8 cellular contexts compared by ENCODE assay signal in genomic region chr1:98051065-98051675, GRCh38.
DNase-seq lines count a peak whose midpoint lies in the region; ATAC-seq and TF ChIP-seq lines count a peak whose summit lies in the region.

No MANE protein-coding gene starts in this region.

- no peaks in the 10 kb centered on the region for H3K27me3 ChIP-seq in Loucy (ENCODE audit: insufficient read depth, low read length, poor library complexity, severe bottlenecking)

- no peak overlapping the region for H3K4me3 ChIP-seq in Loucy (ENCODE audit: low read length, poor library complexity, severe bottlenecking)

- no peak overlapping the region for H2AFZ ChIP-seq in Loucy (ENCODE audit: low read length)

- no peaks in the 10 kb centered on the region for H3F3A ChIP-seq in Loucy (ENCODE audit: low read depth)

- DNase-seq in DMS153 (lab: John Stamatoyannopoulos, UW) (peak; percentile 27), SHP77 (lab: John Stamatoyannopoulos, UW) (peak; percentile 53 to 61), head of caudate nucleus (peak; percentile 45 to 95 (median 86)), putamen (ENCODE audit: low spot score) (peak; percentile 85)
- peak; percentile 82 for DNase-seq in activated naive CD4-positive, alpha-beta T cell treated with anti-CD3 and anti-CD28 coated beads, Interleukin-2, amount 10 ng/mL, durations not matched to agents 7 days and 5 days

- H3K9me3 Mint-ChIP-seq in activated naive CD4-positive, alpha-beta T cell treated with anti-CD3 and anti-CD28 coated beads, Interleukin-2, amount 10 ng/mL, durations not matched to agents 7 days and 5 days, result no peaks in the 10 kb centered on the region

- H3K9ac ChIP-seq in Loucy (ENCODE audit: low read depth, low read length, poor library complexity, severe bottlenecking), result no peak overlapping the region

- CTCF ChIA-PET in activated naive CD4-positive, alpha-beta T cell treated with anti-CD3 and anti-CD28 coated beads, Interleukin-2, amount 10 ng/mL, durations not matched to agents 7 days and 5 days (lab: Charles Lee), result interaction anchor here (1.1 to 2.0 kb wide), 6 partner anchors 8 to 1086 kb away, joined by 3 to 7 read pairs (median 5); no protein-coding TSS in a partner anchor

- peak; percentile 99 for TF ChIP-seq CTCF in Loucy (conservative IDR thresholded peaks at IDR 0.05; ENCODE audit: low read length)

- H3K27ac Mint-ChIP-seq in activated naive CD4-positive, alpha-beta T cell treated with anti-CD3 and anti-CD28 coated beads, Interleukin-2, amount 10 ng/mL, durations not matched to agents 7 days and 5 days, result no peak overlapping the region

- no peaks in the 10 kb centered on the region for H3K9me2 ChIP-seq in Loucy (replicated peaks; ENCODE audit: low read depth, low read length)

- H3K4me1 Mint-ChIP-seq in activated naive CD4-positive, alpha-beta T cell treated with anti-CD3 and anti-CD28 coated beads, Interleukin-2, amount 10 ng/mL, durations not matched to agents 7 days and 5 days, result peaks cover 30% of the 10 kb centered on the region

- no peak overlapping the region for H3K4me3 Mint-ChIP-seq in activated naive CD4-positive, alpha-beta T cell treated with anti-CD3 and anti-CD28 coated beads, Interleukin-2, amount 10 ng/mL, durations not matched to agents 7 days and 5 days

- H3K4me2 ChIP-seq in Loucy (ENCODE audit: low read depth, low read length, poor library complexity, severe bottlenecking), result no peak overlapping the region

- H3K36me3 Mint-ChIP-seq in activated naive CD4-positive, alpha-beta T cell treated with anti-CD3 and anti-CD28 coated beads, Interleukin-2, amount 10 ng/mL, durations not matched to agents 7 days and 5 days, result peaks cover 2% of the 10 kb centered on the region

- no peaks in the 10 kb centered on the region for H3K36me3 ChIP-seq in Loucy (ENCODE audit: insufficient read depth, low read length)

- ATAC-seq in GM21515 (IDR thresholded peaks at IDR 0.05; ENCODE audit: unreplicated experiment) (peak; percentile 56), GM18873 (IDR thresholded peaks at IDR 0.05; ENCODE audit: low FRiP score, unreplicated experiment) (no peak)

- H4K20me1 ChIP-seq in Loucy (ENCODE audit: insufficient read depth, low read length, poor library complexity, severe bottlenecking), result no peaks in the 10 kb centered on the region

- no peaks in the 10 kb centered on the region for H3K9me3 ChIP-seq in Loucy (ENCODE audit: insufficient read depth, low read depth, low read length)

- H3K79me2 ChIP-seq in Loucy (ENCODE audit: insufficient read depth, low read length), result no peaks in the 10 kb centered on the region

- intact Hi-C loops in head of caudate nucleus (cut with DNase I), result loop anchor here (10.0 kb wide), 1 partner anchor 126 kb away; the partner anchor contains the start of gene DPYD

- H3K27me3 Mint-ChIP-seq in activated naive CD4-positive, alpha-beta T cell treated with anti-CD3 and anti-CD28 coated beads, Interleukin-2, amount 10 ng/mL, durations not matched to agents 7 days and 5 days, result peaks cover 71% of the 10 kb centered on the region

- peaks cover 6% of the 10 kb centered on the region for H3K4me1 ChIP-seq in Loucy (ENCODE audit: insufficient read depth, low read length, poor library complexity, severe bottlenecking)

Comparison
In these comparisons a context has a peak if more than half of its experiments do, and no peak if none do; other contexts are left out.
1. DNase-seq: peak in every context shown above with its lines; median percentile 86 in head of caudate nucleus; 85 in putamen; 82 in activated naive CD4-positive, alpha-beta T cell treated with anti-CD3 and anti-CD28 coated beads, Interleukin-2, amount 10 ng/mL, durations not matched to agents 7 days and 5 days; 57 in SHP77; 27 in DMS153.